Comparison of ENCODE assay signal across 23 cellular contexts in the genomic region with DNA sequence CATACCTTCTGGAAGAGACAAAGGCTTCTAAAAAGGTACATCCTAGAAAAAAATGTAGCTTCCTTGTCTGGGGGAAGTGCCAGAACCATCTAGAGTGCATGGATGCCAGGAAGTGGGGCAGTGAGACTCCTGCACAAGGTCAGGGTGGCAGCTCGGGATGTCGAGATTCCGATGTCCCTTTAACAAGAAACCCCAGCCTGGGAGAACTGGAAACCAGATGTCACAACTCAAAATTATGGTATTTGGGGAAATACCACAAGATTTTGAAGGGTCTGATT.
A peak's percentile ranks its signal among the peaks of the same experiment; 100 is the strongest.
DNase-seq lines count a peak whose midpoint lies in the region; FAIRE-seq and TF ChIP-seq lines count a peak whose summit lies in the region.
"Had no signal": no experiment of that assay in that cellular context is flagged by ENCODE, and none has a peak within 500 bp of the region (broad histone marks: within the 10 kb centered on the region; RNA-seq: fewer than 3 reads in every experiment).

No MANE protein-coding gene starts in this region.

- no peak overlapping the region for H2AK5ac ChIP-seq in mesenchymal stem cell (ENCODE audit: low read length, severe bottlenecking)

- H3K36me3 ChIP-seq in endodermal cell (ENCODE audit: control insufficient read depth, insufficient read depth, low read length): no peaks in the 10 kb centered on the region
- H3K36me3 ChIP-seq in BE2C: no peaks in the 10 kb centered on the region
- H3K36me3 ChIP-seq in mesenchymal stem cell (ENCODE audit: control insufficient read depth in 1 of 2, insufficient read depth in 2 of 2, low read depth in 1 of 2, low read length in 2 of 2): no peaks in the 10 kb centered on the region
- H3K36me3 ChIP-seq: suprapubic skin, upper lobe of right lung had no signal

- peaks cover 12% of the 10 kb centered on the region for H3K36me3 Mint-ChIP-seq in activated CD4-positive, alpha-beta T cell treated with anti-CD3 and anti-CD28 coated beads, Interleukin-2, amount 10 ng/mL, durations not matched to agents 24 days and 14 days (ENCODE audit: low read depth)
- H3K36me3 Mint-ChIP-seq in endodermal cell (ENCODE audit: low read depth): peaks cover 2% of the 10 kb centered on the region
- peaks cover 7% of the 10 kb centered on the region for H3K36me3 Mint-ChIP-seq in osteocyte (ENCODE audit: unreplicated experiment)
- H3K36me3 Mint-ChIP-seq: CD4-positive, CD25-positive, alpha-beta regulatory T cell had no signal

- no peak overlapping the region for H3K18ac ChIP-seq in mesenchymal stem cell (ENCODE audit: low read depth in 1 of 2, low read length in 2 of 2)

- no peak overlapping the region for H3K4ac ChIP-seq in mesenchymal stem cell (ENCODE audit: low read depth in 1 of 2, low read length in 2 of 2)

- H3K27ac ChIP-seq in endodermal cell (ENCODE audit: low read depth, low read length) (no peak overlapping the region), mesenchymal stem cell (ENCODE audit: low read length, poor library complexity, severe bottlenecking) (no peak overlapping the region)
- H3K27ac ChIP-seq: 22Rv1, suprapubic skin, upper lobe of right lung had no signal

- H3K4me3 ChIP-seq in GM12865 (ENCODE audit: low read depth, low read length) (peak overlapping the region; percentile 23), endodermal cell (ENCODE audit: low read length) (no peak overlapping the region), BE2C (ENCODE audit: low read depth, low read length) (no peak overlapping the region), mesenchymal stem cell (ENCODE audit: insufficient read depth in 1 of 2, low read depth in 1 of 2, low read length in 2 of 2) (no peak overlapping the region)
- H3K4me3 ChIP-seq: GM12878, GM23338, suprapubic skin, upper lobe of right lung had no signal

- no peak overlapping the region for H2AFZ ChIP-seq in mesenchymal stem cell (ENCODE audit: low read depth, low read length)
- H2AFZ ChIP-seq: GM23338 had no signal

- no peaks in the 10 kb centered on the region for H3K9me3 ChIP-seq in endodermal cell (ENCODE audit: control insufficient read depth, low read length)
- H3K9me3 ChIP-seq in BE2C: no peaks in the 10 kb centered on the region
- H3K9me3 ChIP-seq in mesenchymal stem cell (ENCODE audit: control insufficient read depth, low read length): no peaks in the 10 kb centered on the region
- H3K9me3 ChIP-seq: suprapubic skin, upper lobe of right lung had no signal

- H3K27me3 ChIP-seq in endodermal cell (ENCODE audit: control insufficient read depth, insufficient read depth, low read length, poor library complexity, severe bottlenecking) (no peaks in the 10 kb centered on the region), BE2C (no peaks in the 10 kb centered on the region), mesenchymal stem cell (ENCODE audit: control insufficient read depth in 1 of 2, insufficient read depth in 1 of 2, low read length in 2 of 2) (no peaks in the 10 kb centered on the region)
- H3K27me3 ChIP-seq: suprapubic skin, upper lobe of right lung had no signal

- H3K4me1 ChIP-seq in endodermal cell (ENCODE audit: control insufficient read depth, insufficient read depth, low read length): no peaks in the 10 kb centered on the region
- no peaks in the 10 kb centered on the region for H3K4me1 ChIP-seq in BE2C
- H3K4me1 ChIP-seq in mesenchymal stem cell (ENCODE audit: control insufficient read depth, insufficient read depth, low read depth, low read length): peaks cover 2% of the 10 kb centered on the region
- H3K4me1 ChIP-seq: suprapubic skin had no signal

- no peak for FAIRE-seq in RCC 7860 (lab: Jason Lieb, UNC)
- FAIRE-seq: GM12878 had no signal

- H3K4me1 Mint-ChIP-seq in activated CD4-positive, alpha-beta T cell treated with anti-CD3 and anti-CD28 coated beads, Interleukin-2, amount 10 ng/mL, durations not matched to agents 24 days and 14 days: peaks cover 25% of the 10 kb centered on the region
- H3K4me1 Mint-ChIP-seq in endodermal cell: peaks cover 11% of the 10 kb centered on the region
- no peaks in the 10 kb centered on the region for H3K4me1 Mint-ChIP-seq in osteocyte (ENCODE audit: unreplicated experiment)

- no peak overlapping the region for H4K91ac ChIP-seq in mesenchymal stem cell (ENCODE audit: low read length)

- H3K27ac Mint-ChIP-seq in activated CD4-positive, alpha-beta T cell treated with anti-CD3 and anti-CD28 coated beads, Interleukin-2, amount 10 ng/mL, durations not matched to agents 24 days and 14 days: peak overlapping the region; percentile 23
- H3K27ac Mint-ChIP-seq in endodermal cell (no peak overlapping the region), osteocyte (ENCODE audit: unreplicated experiment) (no peak overlapping the region)
- H3K27ac Mint-ChIP-seq: brain; CD4-positive, CD25-positive, alpha-beta regulatory T cell; GM23338; progenitor cell of endocrine pancreas had no signal

- peaks cover 6% of the 10 kb centered on the region for H3K9me3 Mint-ChIP-seq in activated CD4-positive, alpha-beta T cell treated with anti-CD3 and anti-CD28 coated beads, Interleukin-2, amount 10 ng/mL, durations not matched to agents 24 days and 14 days
- H3K9me3 Mint-ChIP-seq in endodermal cell (peaks cover 11% of the 10 kb centered on the region), osteocyte (ENCODE audit: unreplicated experiment) (no peaks in the 10 kb centered on the region)
- H3K9me3 Mint-ChIP-seq: GM23338; T-helper 2 cell treated with Interferon-gamma antibody and Interleukin-4, amounts not matched to agents 5 μg/mL and 100 μg/mL, for 36 hours had no signal

- no peak overlapping the region for H2BK5ac ChIP-seq in mesenchymal stem cell (ENCODE audit: low read depth, low read length, poor library complexity, severe bottlenecking)

- WGBS in endodermal cell (ENCODE audit: insufficient coverage in 1 of 2, insufficient read length in 1 of 2), 2 experiments: 93 to 100% methylated on average over 3 of the region's 3 CpGs
- WGBS in mesenchymal stem cell: 95% methylated on average over 3 of the region's 3 CpGs

- no peak overlapping the region for H2BK15ac ChIP-seq in mesenchymal stem cell (ENCODE audit: low read depth, poor library complexity, severe bottlenecking)

- H4K8ac ChIP-seq in mesenchymal stem cell (ENCODE audit: low read length): no peak overlapping the region

- H3K4me2 ChIP-seq in mesenchymal stem cell (ENCODE audit: low read length, poor library complexity, severe bottlenecking): no peak overlapping the region
- H3K4me2 ChIP-seq: GM23338 had no signal

- H3K79me1 ChIP-seq in mesenchymal stem cell (replicated peaks; ENCODE audit: low read length, poor library complexity, severe bottlenecking): peaks cover 4% of the 10 kb centered on the region

- no peak overlapping the region for H3K9ac ChIP-seq in endodermal cell (ENCODE audit: extremely low read depth, low read length, poor library complexity, severe bottlenecking)
- no peak overlapping the region for H3K9ac ChIP-seq in mesenchymal stem cell (ENCODE audit: low read length)

- peaks cover 11% of the 10 kb centered on the region for H3K27me3 Mint-ChIP-seq in activated CD4-positive, alpha-beta T cell treated with anti-CD3 and anti-CD28 coated beads, Interleukin-2, amount 10 ng/mL, durations not matched to agents 24 days and 14 days
- H3K27me3 Mint-ChIP-seq in endodermal cell (ENCODE audit: insufficient read depth) (peaks cover 6% of the 10 kb centered on the region), osteocyte (ENCODE audit: unreplicated experiment) (no peaks in the 10 kb centered on the region)
- H3K27me3 Mint-ChIP-seq: brain had no signal

- H3K4me3 Mint-ChIP-seq in activated CD4-positive, alpha-beta T cell treated with anti-CD3 and anti-CD28 coated beads, Interleukin-2, amount 10 ng/mL, durations not matched to agents 24 days and 14 days: no peak overlapping the region
- no peak overlapping the region for H3K4me3 Mint-ChIP-seq in endodermal cell
- H3K4me3 Mint-ChIP-seq in osteocyte (ENCODE audit: unreplicated experiment): no peak overlapping the region
- H3K4me3 Mint-ChIP-seq: brain; CD4-positive, CD25-positive, alpha-beta regulatory T cell; GM23338; T-helper 2 cell treated with Interferon-gamma antibody and Interleukin-4, amounts not matched to agents 5 μg/mL and 100 μg/mL, for 36 hours had no signal

- intact Hi-C loops in activated CD4-positive, alpha-beta T cell treated with anti-CD3 and anti-CD28 coated beads, Interleukin-2, amount 10 ng/mL, durations not matched to agents 24 days and 14 days (cut with micrococcal nuclease): no loop called here

- H2BK120ac ChIP-seq in mesenchymal stem cell (ENCODE audit: low read depth, low read length): no peak overlapping the region

- no peak for DNase-seq in activated CD4-positive, alpha-beta T cell treated with anti-CD3 and anti-CD28 coated beads, Interleukin-2, amount 10 ng/mL, durations not matched to agents 24 days and 14 days
- no peak for DNase-seq in activated CD4-positive, alpha-beta T cell treated with anti-CD3 and anti-CD28 coated beads for 4 hours
- DNase-seq in GM12865 (ENCODE audit: low read depth): no peak
- peak; percentile 5 for DNase-seq in endodermal cell
- peak; percentile 21 for DNase-seq in osteocyte (ENCODE audit: extremely low spot score, unreplicated experiment)
- DNase-seq in BE2C: no peak
- no peak for DNase-seq in RCC 7860 (ENCODE audit: low spot score)
- DNase-seq in mesenchymal stem cell: no peak
- DNase-seq: amniotic stem cell; left cardiac atrium; NCI-H2107; SHP77; stimulated activated CD4-positive, alpha-beta T cell treated with anti-CD3 and anti-CD28 coated beads, Interleukin-12 subunit alpha, Interleukin-12 subunit beta, amount 100 ng/mL, for 4 hours; stimulated activated CD4-positive, alpha-beta T cell treated with anti-CD3 and anti-CD28 coated beads, Interleukin-2, amount 100 ng/mL, for 48 hours; upper lobe of right lung had no signal

- no peak overlapping the region for H3K14ac ChIP-seq in mesenchymal stem cell (ENCODE audit: low read length in 2 of 2)

- no peak for TF ChIP-seq CTCF in GM12865 (IDR thresholded peaks at IDR 0.05; ENCODE audit: insufficient read depth, low read depth, low read length, missing control alignments)
- TF ChIP-seq CTCF in endodermal cell (conservative IDR thresholded peaks at IDR 0.05): no peak
- no peak for TF ChIP-seq CTCF in osteocyte (IDR thresholded peaks at IDR 0.05)
- TF ChIP-seq CTCF in BE2C (IDR thresholded peaks at IDR 0.05; ENCODE audit: low read depth, low read length): no peak

- no peak overlapping the region for H2BK12ac ChIP-seq in mesenchymal stem cell (ENCODE audit: low read length in 2 of 2)

- no peak overlapping the region for H3K23ac ChIP-seq in mesenchymal stem cell (ENCODE audit: low read length in 2 of 2)

Comparison
In these comparisons a context has a peak if more than half of its experiments do, and no peak if none do; other contexts are left out.
1. DNase-seq: peak in endodermal cell (single experiment) and osteocyte (single experiment); none in activated CD4-positive, alpha-beta T cell treated with anti-CD3 and anti-CD28 coated beads, Interleukin-2, amount 10 ng/mL, durations not matched to agents 24 days and 14 days (single experiment), activated CD4-positive, alpha-beta T cell treated with anti-CD3 and anti-CD28 coated beads for 4 hours (0 of 2), GM12865 (single experiment), BE2C (single experiment), RCC 7860 (single experiment) and mesenchymal stem cell (single experiment).